9 cellular contexts compared by ENCODE assay signal in the genomic region with DNA sequence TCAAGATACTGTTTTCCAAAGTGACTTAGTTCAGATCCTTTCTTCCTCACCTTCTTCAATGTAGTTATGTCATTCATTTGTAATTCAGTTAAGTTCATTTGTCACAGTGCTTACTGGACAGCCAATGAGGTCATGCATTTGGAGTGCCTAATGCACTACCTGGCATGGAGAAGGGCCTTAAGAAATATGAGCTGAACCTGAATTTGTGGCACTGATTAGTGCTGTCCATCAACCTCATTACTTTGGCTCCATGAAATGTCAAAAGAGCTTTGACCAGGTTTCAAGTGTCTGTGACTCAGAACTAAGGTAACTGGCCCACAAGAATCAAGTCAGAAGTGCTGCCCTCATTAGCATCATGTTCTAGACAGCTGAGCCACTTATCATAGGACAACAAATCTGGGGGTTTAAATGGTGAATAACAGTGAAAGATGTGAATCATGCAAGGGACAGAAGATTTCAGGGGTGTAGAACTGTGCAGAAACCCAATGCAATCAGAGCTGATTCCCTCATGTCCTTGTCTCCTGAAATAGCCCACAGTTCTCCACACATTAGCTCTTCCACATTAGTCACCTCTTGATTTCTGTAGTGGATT. TPM values are rescaled to one million over a fixed set of nuclear protein-coding genes. Genes with fewer than 3 reads are reported as not detected.
A peak's percentile ranks its signal among the peaks of the same experiment; 100 is the strongest.
DNase-seq lines count a peak whose midpoint lies in the region; ATAC-seq and TF ChIP-seq lines count a peak whose summit lies in the region.
"Had no signal": no experiment of that assay in that cellular context is flagged by ENCODE, and none has a peak within 500 bp of the region (broad histone marks: within the 10 kb centered on the region; RNA-seq: fewer than 3 reads in every experiment).

No MANE protein-coding gene starts in this region.

- no peak overlapping the region for H3K23ac ChIP-seq in mesendoderm (ENCODE audit: low read length)

- H2AK5ac ChIP-seq in mesendoderm (ENCODE audit: low read length), result no peak overlapping the region

- H3K9me3 Mint-ChIP-seq in activated T-cell treated with anti-CD3 and anti-CD28 coated beads, Interleukin-2, amount 50 U/mL, for 4 hours, result no peaks in the 10 kb centered on the region
- H3K9me3 Mint-ChIP-seq in stimulated activated naive B cell treated with anti-CD40 and anti-IgM and Interleukin-4, amounts not matched to agents 10 μg/mL and 1 μg/mL and 100 μg/mL, for 72 hours, result no peaks in the 10 kb centered on the region
- H3K9me3 Mint-ChIP-seq: activated naive CD4-positive, alpha-beta T cell treated with anti-CD3 and anti-CD28 coated beads, Interleukin-2, amount 10 ng/mL, durations not matched to agents 7 days and 5 days had no signal

- no peak for DNase-seq in activated T-cell treated with anti-CD3 and anti-CD28 coated beads, Interleukin-2, amount 50 U/mL, for 4 hours
- DNase-seq in activated T-cell treated with anti-CD3 and anti-CD28 coated beads for 4 hours (no peak), mesendoderm (no peak), foreskin fibroblast (no peak), T1000 (lab: John Stamatoyannopoulos, UW) (no peak)
- DNase-seq in stimulated activated naive B cell treated with anti-CD40 and anti-IgM and Interleukin-4, amounts not matched to agents 10 μg/mL and 1 μg/mL and 100 μg/mL, for 72 hours, result no peak
- DNase-seq: activated naive CD4-positive, alpha-beta T cell treated with anti-CD3 and anti-CD28 coated beads, Interleukin-2, amount 10 ng/mL, durations not matched to agents 7 days and 5 days had no signal

- no peaks in the 10 kb centered on the region for H3K79me2 ChIP-seq in mesendoderm (ENCODE audit: control insufficient read depth, insufficient read depth, low read length)

- no peak overlapping the region for H3K9ac ChIP-seq in mesendoderm (ENCODE audit: low read length)

- no peaks in the 10 kb centered on the region for H3K79me1 ChIP-seq in mesendoderm (ENCODE audit: low read length)

- H3K4me2 ChIP-seq in mesendoderm (ENCODE audit: low read length), result no peak overlapping the region

- no peak overlapping the region for H2BK5ac ChIP-seq in mesendoderm (ENCODE audit: low read length)

- no peaks in the 10 kb centered on the region for H3K4me1 ChIP-seq in mesendoderm (ENCODE audit: control insufficient read depth, low read depth, low read length)

- H2BK120ac ChIP-seq in mesendoderm (ENCODE audit: low read depth, low read length), result no peak overlapping the region

- TF ChIP-seq CTCF in foreskin fibroblast (IDR thresholded peaks at IDR 0.05; ENCODE audit: low read depth, low read length), result no peak

- no peaks in the 10 kb centered on the region for H3K27me3 ChIP-seq in mesendoderm (ENCODE audit: insufficient read depth, low read length, poor library complexity)

- H3K36me3 Mint-ChIP-seq in activated T-cell treated with anti-CD3 and anti-CD28 coated beads, Interleukin-2, amount 50 U/mL, for 4 hours (ENCODE audit: insufficient read depth), result no peaks in the 10 kb centered on the region
- no peaks in the 10 kb centered on the region for H3K36me3 Mint-ChIP-seq in stimulated activated naive B cell treated with anti-CD40 and anti-IgM and Interleukin-4, amounts not matched to agents 10 μg/mL and 1 μg/mL and 100 μg/mL, for 72 hours
- H3K36me3 Mint-ChIP-seq: activated naive CD4-positive, alpha-beta T cell treated with anti-CD3 and anti-CD28 coated beads, Interleukin-2, amount 10 ng/mL, durations not matched to agents 7 days and 5 days had no signal

- peak; percentile 62 to 78 for ATAC-seq in activated T-cell treated with anti-CD3 and anti-CD28 coated beads, Interleukin-2, amount 50 U/mL, for 4 hours
- ATAC-seq in HG02623 (IDR thresholded peaks at IDR 0.05; ENCODE audit: unreplicated experiment), result peak; percentile 53
- peak; percentile 18 for ATAC-seq in HG03571 (IDR thresholded peaks at IDR 0.05; ENCODE audit: unreplicated experiment)
- ATAC-seq in stimulated activated naive B cell treated with anti-CD40 and anti-IgM and Interleukin-4, amounts not matched to agents 10 μg/mL and 1 μg/mL and 100 μg/mL, for 72 hours (replicated peaks), result peak; percentile 80 to 81

- H3K56ac ChIP-seq in mesendoderm (ENCODE audit: low read length), result no peak overlapping the region

- no peak overlapping the region for H3K18ac ChIP-seq in mesendoderm (ENCODE audit: low read length)

- H3K27ac ChIP-seq in mesendoderm (ENCODE audit: low read depth, low read length), result no peak overlapping the region

- H3K4me3 ChIP-seq in mesendoderm (ENCODE audit: low read length), result no peak overlapping the region
- H3K4me3 ChIP-seq in foreskin fibroblast (ENCODE audit: low read depth in 1 of 2, low read length in 2 of 2), result no peak overlapping the region

- no peak overlapping the region for H2BK15ac ChIP-seq in mesendoderm (replicated peaks; ENCODE audit: low read depth)

- no peaks in the 10 kb centered on the region for H3K36me3 ChIP-seq in mesendoderm (ENCODE audit: control insufficient read depth, insufficient read depth, low read length)

- H3K27me3 Mint-ChIP-seq in activated T-cell treated with anti-CD3 and anti-CD28 coated beads, Interleukin-2, amount 50 U/mL, for 4 hours (ENCODE audit: low read depth), result no peaks in the 10 kb centered on the region
- no peaks in the 10 kb centered on the region for H3K27me3 Mint-ChIP-seq in stimulated activated naive B cell treated with anti-CD40 and anti-IgM and Interleukin-4, amounts not matched to agents 10 μg/mL and 1 μg/mL and 100 μg/mL, for 72 hours
- H3K27me3 Mint-ChIP-seq: activated naive CD4-positive, alpha-beta T cell treated with anti-CD3 and anti-CD28 coated beads, Interleukin-2, amount 10 ng/mL, durations not matched to agents 7 days and 5 days had no signal

- H4K5ac ChIP-seq in mesendoderm (ENCODE audit: low read length), result no peak overlapping the region

- H3K4ac ChIP-seq in mesendoderm (ENCODE audit: low read depth, low read length), result no peak overlapping the region

- H3K27ac Mint-ChIP-seq in stimulated activated naive B cell treated with anti-CD40 and anti-IgM and Interleukin-4, amounts not matched to agents 10 μg/mL and 1 μg/mL and 100 μg/mL, for 72 hours, result peak overlapping the region; percentile 20
- H3K27ac Mint-ChIP-seq: activated naive CD4-positive, alpha-beta T cell treated with anti-CD3 and anti-CD28 coated beads, Interleukin-2, amount 10 ng/mL, durations not matched to agents 7 days and 5 days had no signal

- no peak overlapping the region for H4K8ac ChIP-seq in mesendoderm (ENCODE audit: low read depth, low read length)

- peaks cover 16% of the 10 kb centered on the region for H3K4me1 Mint-ChIP-seq in activated T-cell treated with anti-CD3 and anti-CD28 coated beads, Interleukin-2, amount 50 U/mL, for 4 hours (ENCODE audit: low read depth)
- H3K4me1 Mint-ChIP-seq in stimulated activated naive B cell treated with anti-CD40 and anti-IgM and Interleukin-4, amounts not matched to agents 10 μg/mL and 1 μg/mL and 100 μg/mL, for 72 hours, result peaks cover 14 to 31% of the 10 kb centered on the region in 2 donors

- no peak overlapping the region for H3K4me3 Mint-ChIP-seq in activated T-cell treated with anti-CD3 and anti-CD28 coated beads, Interleukin-2, amount 50 U/mL, for 4 hours
- no peak overlapping the region for H3K4me3 Mint-ChIP-seq in stimulated activated naive B cell treated with anti-CD40 and anti-IgM and Interleukin-4, amounts not matched to agents 10 μg/mL and 1 μg/mL and 100 μg/mL, for 72 hours
- H3K4me3 Mint-ChIP-seq: activated naive CD4-positive, alpha-beta T cell treated with anti-CD3 and anti-CD28 coated beads, Interleukin-2, amount 10 ng/mL, durations not matched to agents 7 days and 5 days had no signal

RNA-seq across cellular contexts. Expression of gene CHST2, which starts 38.5 kb away (rescaled TPM):
- 1 to 10 TPM; 4.8 to 5.0 (median 4.9) TPM for total RNA-seq in activated T-cell treated with anti-CD3 and anti-CD28 coated beads, Interleukin-2, amount 50 U/mL, for 4 hours
- 25.6 TPM for polyA plus RNA-seq in mesendoderm (2013, experiment 1 of 2)
- polyA plus RNA-seq in mesendoderm (2013, experiment 2 of 2), result 26.4 TPM

Comparison
In these comparisons a context has a peak if more than half of its experiments do, and no peak if none do; other contexts are left out.
1. ATAC-seq: peak in every context shown above with its lines; median percentile 80 in stimulated activated naive B cell treated with anti-CD40 and anti-IgM and Interleukin-4, amounts not matched to agents 10 μg/mL and 1 μg/mL and 100 μg/mL, for 72 hours; 70 in activated T-cell treated with anti-CD3 and anti-CD28 coated beads, Interleukin-2, amount 50 U/mL, for 4 hours; 53 in HG02623; 18 in HG03571.